Comparison of ENCODE assay signal across 2 cellular contexts in the genomic region with DNA sequence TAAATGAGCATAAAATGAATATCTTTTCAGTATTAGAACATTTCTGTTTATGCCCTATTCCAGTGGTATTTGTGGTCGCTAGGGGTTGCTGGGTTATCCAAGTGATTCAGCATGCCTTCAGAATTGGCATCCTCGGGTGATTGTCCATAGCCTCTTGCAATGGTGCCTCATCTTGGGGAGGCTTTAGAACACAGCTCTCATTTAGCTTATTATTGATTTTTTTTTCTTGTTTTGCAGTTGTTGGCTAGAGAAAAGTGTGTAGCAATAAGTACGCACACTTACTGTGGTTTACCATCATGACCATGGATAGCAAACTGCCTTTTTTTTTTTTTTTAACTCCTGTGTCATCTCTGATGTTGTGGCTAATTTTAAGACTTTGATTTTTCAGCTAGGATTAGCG.
TF ChIP-seq lines count a peak whose summit lies in the region.

No MANE protein-coding gene starts in this region.

TF ChIP-seq in SK-N-SH treated with all-trans-retinoic acid at 6 μM for 48 hours, 23 proteins besides CTCF, POLR2A, EP300 and RAD21:
- TF ChIP-seq, protein P1, sequence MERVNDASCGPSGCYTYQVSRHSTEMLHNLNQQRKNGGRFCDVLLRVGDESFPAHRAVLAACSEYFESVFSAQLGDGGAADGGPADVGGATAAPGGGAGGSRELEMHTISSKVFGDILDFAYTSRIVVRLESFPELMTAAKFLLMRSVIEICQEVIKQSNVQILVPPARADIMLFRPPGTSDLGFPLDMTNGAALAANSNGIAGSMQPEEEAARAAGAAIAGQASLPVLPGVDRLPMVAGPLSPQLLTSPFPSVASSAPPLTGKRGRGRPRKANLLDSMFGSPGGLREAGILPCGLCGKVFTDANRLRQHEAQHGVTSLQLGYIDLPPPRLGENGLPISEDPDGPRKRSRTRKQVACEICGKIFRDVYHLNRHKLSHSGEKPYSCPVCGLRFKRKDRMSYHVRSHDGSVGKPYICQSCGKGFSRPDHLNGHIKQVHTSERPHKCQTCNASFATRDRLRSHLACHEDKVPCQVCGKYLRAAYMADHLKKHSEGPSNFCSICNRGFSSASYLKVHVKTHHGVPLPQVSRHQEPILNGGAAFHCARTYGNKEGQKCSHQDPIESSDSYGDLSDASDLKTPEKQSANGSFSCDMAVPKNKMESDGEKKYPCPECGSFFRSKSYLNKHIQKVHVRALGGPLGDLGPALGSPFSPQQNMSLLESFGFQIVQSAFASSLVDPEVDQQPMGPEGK (CRISPR knock-in tag; IDR thresholded peaks at IDR 0.05; ENCODE audit: borderline replicate concordance): no peak
- TF ChIP-seq ZNF70 (CRISPR knock-in tag; IDR thresholded peaks at IDR 0.05) (no peak), ZNF565 (CRISPR knock-in tag; conservative IDR thresholded peaks at IDR 0.05; ENCODE audit: low read depth) (no peak), ZFP30 (CRISPR knock-in tag; IDR thresholded peaks at IDR 0.05) (no peak), ZFP3 (CRISPR knock-in tag; IDR thresholded peaks at IDR 0.05) (no peak), ARNTL (CRISPR knock-in tag; IDR thresholded peaks at IDR 0.05; ENCODE audit: borderline replicate concordance, low read depth) (no peak), OSR1 (CRISPR knock-in tag; IDR thresholded peaks at IDR 0.05) (no peak), TOX (CRISPR knock-in tag; IDR thresholded peaks at IDR 0.05; ENCODE audit: borderline replicate concordance) (no peak), ZNF8 (CRISPR knock-in tag; IDR thresholded peaks at IDR 0.05) (no peak), RARB (CRISPR knock-in tag; IDR thresholded peaks at IDR 0.05) (no peak), ZC3H10 (CRISPR knock-in tag; IDR thresholded peaks at IDR 0.05) (no peak)
- TF ChIP-seq, protein P2, sequence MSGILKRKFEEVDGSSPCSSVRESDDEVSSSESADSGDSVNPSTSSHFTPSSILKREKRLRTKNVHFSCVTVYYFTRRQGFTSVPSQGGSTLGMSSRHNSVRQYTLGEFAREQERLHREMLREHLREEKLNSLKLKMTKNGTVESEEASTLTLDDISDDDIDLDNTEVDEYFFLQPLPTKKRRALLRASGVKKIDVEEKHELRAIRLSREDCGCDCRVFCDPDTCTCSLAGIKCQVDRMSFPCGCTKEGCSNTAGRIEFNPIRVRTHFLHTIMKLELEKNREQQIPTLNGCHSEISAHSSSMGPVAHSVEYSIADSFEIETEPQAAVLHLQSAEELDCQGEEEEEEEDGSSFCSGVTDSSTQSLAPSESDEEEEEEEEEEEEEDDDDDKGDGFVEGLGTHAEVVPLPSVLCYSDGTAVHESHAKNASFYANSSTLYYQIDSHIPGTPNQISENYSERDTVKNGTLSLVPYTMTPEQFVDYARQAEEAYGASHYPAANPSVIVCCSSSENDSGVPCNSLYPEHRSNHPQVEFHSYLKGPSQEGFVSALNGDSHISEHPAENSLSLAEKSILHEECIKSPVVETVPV (CRISPR knock-in tag; IDR thresholded peaks at IDR 0.05): no peak
- TF ChIP-seq, protein P3, sequence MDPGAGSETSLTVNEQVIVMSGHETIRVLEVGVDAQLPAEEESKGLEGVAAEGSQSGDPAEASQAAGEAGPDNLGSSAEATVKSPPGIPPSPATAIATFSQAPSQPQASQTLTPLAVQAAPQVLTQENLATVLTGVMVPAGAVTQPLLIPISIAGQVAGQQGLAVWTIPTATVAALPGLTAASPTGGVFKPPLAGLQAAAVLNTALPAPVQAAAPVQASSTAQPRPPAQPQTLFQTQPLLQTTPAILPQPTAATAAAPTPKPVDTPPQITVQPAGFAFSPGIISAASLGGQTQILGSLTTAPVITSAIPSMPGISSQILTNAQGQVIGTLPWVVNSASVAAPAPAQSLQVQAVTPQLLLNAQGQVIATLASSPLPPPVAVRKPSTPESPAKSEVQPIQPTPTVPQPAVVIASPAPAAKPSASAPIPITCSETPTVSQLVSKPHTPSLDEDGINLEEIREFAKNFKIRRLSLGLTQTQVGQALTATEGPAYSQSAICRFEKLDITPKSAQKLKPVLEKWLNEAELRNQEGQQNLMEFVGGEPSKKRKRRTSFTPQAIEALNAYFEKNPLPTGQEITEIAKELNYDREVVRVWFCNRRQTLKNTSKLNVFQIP (CRISPR knock-in tag; IDR thresholded peaks at IDR 0.05; ENCODE audit: borderline replicate concordance, low read depth): no peak
- TF ChIP-seq, protein P4, sequence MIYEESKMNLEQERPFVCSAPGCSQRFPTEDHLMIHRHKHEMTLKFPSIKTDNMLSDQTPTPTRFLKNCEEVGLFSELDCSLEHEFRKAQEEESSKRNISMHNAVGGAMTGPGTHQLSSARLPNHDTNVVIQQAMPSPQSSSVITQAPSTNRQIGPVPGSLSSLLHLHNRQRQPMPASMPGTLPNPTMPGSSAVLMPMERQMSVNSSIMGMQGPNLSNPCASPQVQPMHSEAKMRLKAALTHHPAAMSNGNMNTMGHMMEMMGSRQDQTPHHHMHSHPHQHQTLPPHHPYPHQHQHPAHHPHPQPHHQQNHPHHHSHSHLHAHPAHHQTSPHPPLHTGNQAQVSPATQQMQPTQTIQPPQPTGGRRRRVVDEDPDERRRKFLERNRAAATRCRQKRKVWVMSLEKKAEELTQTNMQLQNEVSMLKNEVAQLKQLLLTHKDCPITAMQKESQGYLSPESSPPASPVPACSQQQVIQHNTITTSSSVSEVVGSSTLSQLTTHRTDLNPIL (CRISPR knock-in tag; IDR thresholded peaks at IDR 0.05; ENCODE audit: low read depth): no peak

TF ChIP-seq in SK-N-SH, 30 proteins besides CTCF, POLR2A, EP300 and RAD21 (continued from another document):
- TF ChIP-seq, protein P5, sequence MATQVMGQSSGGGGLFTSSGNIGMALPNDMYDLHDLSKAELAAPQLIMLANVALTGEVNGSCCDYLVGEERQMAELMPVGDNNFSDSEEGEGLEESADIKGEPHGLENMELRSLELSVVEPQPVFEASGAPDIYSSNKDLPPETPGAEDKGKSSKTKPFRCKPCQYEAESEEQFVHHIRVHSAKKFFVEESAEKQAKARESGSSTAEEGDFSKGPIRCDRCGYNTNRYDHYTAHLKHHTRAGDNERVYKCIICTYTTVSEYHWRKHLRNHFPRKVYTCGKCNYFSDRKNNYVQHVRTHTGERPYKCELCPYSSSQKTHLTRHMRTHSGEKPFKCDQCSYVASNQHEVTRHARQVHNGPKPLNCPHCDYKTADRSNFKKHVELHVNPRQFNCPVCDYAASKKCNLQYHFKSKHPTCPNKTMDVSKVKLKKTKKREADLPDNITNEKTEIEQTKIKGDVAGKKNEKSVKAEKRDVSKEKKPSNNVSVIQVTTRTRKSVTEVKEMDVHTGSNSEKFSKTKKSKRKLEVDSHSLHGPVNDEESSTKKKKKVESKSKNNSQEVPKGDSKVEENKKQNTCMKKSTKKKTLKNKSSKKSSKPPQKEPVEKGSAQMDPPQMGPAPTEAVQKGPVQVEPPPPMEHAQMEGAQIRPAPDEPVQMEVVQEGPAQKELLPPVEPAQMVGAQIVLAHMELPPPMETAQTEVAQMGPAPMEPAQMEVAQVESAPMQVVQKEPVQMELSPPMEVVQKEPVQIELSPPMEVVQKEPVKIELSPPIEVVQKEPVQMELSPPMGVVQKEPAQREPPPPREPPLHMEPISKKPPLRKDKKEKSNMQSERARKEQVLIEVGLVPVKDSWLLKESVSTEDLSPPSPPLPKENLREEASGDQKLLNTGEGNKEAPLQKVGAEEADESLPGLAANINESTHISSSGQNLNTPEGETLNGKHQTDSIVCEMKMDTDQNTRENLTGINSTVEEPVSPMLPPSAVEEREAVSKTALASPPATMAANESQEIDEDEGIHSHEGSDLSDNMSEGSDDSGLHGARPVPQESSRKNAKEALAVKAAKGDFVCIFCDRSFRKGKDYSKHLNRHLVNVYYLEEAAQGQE (IDR thresholded peaks at IDR 0.05; ENCODE audit: low read depth, low read length): no peak
- TF ChIP-seq SIN3A (IDR thresholded peaks at IDR 0.05; ENCODE audit: borderline replicate concordance, low read depth, low read length) (no peak), CHD2 (IDR thresholded peaks at IDR 0.05; ENCODE audit: low read length, partially characterized antibody) (no peak), MEF2A (IDR thresholded peaks at IDR 0.05; ENCODE audit: borderline replicate concordance, low read depth) (no peak), MXI1 (IDR thresholded peaks at IDR 0.05; ENCODE audit: low read depth, low read length) (no peak), ELF1 (IDR thresholded peaks at IDR 0.05) (no peak), JUND (IDR thresholded peaks at IDR 0.05) (no peak), TAF1 (IDR thresholded peaks at IDR 0.05; ENCODE audit: borderline replicate concordance, low read depth, low read length) (no peak), RFX5 (IDR thresholded peaks at IDR 0.05; ENCODE audit: low read length) (no peak)
